In the genomic region with DNA sequence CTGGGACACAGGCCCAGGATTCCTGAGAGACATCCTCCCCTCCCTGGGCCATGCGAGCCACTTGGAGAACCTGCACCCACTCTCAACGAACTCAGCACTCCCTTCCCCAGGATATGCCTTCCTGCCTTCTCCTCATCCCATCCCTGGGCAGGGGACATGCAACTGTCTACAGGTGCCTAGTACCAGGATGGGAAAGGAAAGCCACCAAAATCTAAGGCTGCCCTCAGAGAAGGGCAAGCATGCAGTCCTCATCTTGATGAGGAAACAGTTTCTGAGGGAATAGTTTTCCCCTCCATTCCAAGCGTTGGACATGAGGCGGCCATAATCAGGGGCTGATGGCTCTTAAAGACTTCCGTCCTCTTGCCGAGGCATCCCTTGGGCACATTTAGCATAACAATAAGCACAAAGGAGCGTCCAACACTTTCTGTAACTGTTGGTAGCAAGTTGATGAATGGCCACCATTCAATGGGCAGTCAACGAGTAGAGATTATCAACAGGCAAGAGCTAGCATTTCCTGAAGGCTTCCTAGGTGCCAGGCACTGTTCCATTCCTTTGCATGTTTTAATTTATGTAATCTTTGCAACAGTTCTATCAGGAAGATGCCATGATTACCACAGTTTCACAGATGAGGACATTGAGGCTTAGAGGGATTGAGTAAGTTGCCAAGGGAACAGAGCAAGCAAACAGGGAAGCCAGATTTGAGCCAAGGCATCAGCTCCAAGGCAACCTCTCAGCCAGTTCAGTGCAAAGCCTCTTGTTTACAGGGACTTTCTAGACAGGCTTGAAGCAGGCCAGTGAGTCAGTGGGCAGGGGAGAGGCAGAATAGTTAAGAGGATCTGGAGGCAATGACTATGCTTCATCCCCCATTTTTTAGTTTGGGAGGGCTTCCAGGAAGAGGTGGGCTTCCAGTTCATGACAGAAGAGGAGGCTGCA, we compare ENCODE assay signal across 14 cellular contexts.
DNase-seq lines count a peak whose midpoint lies in the region; ATAC-seq and TF ChIP-seq lines count a peak whose summit lies in the region.
"Had no signal": no experiment of that assay in that cellular context is flagged by ENCODE, and none has a peak within 500 bp of the region (broad histone marks: within the 10 kb centered on the region; RNA-seq: fewer than 3 reads in every experiment).

No MANE protein-coding gene starts in this region.

- H3K27me3 Mint-ChIP-seq in endodermal cell (ENCODE audit: insufficient read depth) = peaks cover 54% of the 10 kb centered on the region
- peaks cover 13% of the 10 kb centered on the region for H3K27me3 Mint-ChIP-seq in CD8-positive, alpha-beta T cell (ENCODE audit: low read depth)

- H3K79me1 ChIP-seq in mesendoderm (ENCODE audit: low read length) = no peaks in the 10 kb centered on the region

- peak overlapping the region; percentile 8 for H3K27ac Mint-ChIP-seq in endodermal cell
- no peak overlapping the region for H3K27ac Mint-ChIP-seq in CD8-positive, alpha-beta T cell

- ATAC-seq in HG02884 (IDR thresholded peaks at IDR 0.05; ENCODE audit: unreplicated experiment) = no peak
- no peak for ATAC-seq in CD8-positive, alpha-beta T cell
- ATAC-seq: lower lobe of right lung, SK-N-SH treated with all-trans-retinoic acid at 6 μM for 48 hours had no signal

- H3K4me1 ChIP-seq in endodermal cell (ENCODE audit: control insufficient read depth, insufficient read depth, low read length) (peaks cover 13% of the 10 kb centered on the region), mesendoderm (ENCODE audit: control insufficient read depth, low read depth, low read length) (peaks cover 7% of the 10 kb centered on the region), tibial nerve (no peaks in the 10 kb centered on the region)
- H3K4me1 ChIP-seq in CD8-positive, alpha-beta T cell (ENCODE audit: insufficient read depth, low read length) = no peaks in the 10 kb centered on the region
- H3K4me1 ChIP-seq: lower lobe of right lung had no signal

- no peak overlapping the region for H3K4ac ChIP-seq in mesendoderm (ENCODE audit: low read depth, low read length)

- no peak overlapping the region for H2AK5ac ChIP-seq in mesendoderm (ENCODE audit: low read length)

- H2BK120ac ChIP-seq in mesendoderm (ENCODE audit: low read depth, low read length) = no peak overlapping the region

- TF ChIP-seq POLR2A in tibial nerve (IDR thresholded peaks at IDR 0.05) = no peak

- no peak overlapping the region for H3K4me2 ChIP-seq in mesendoderm (ENCODE audit: low read length)

- WGBS in endodermal cell (ENCODE audit: insufficient coverage in 1 of 2, insufficient read length in 1 of 2), 2 experiments = 82 to 100% methylated on average over 1 to 8 of the region's 8 CpGs
- no CpG with 5 or more reads among the region's 8 CpGs for WGBS in mesendoderm (ENCODE audit: extremely low coverage, insufficient coverage, low lambda C conversion rate)
- WGBS in tibial nerve, 2 donors = 83 to 84% methylated on average over 8 of the region's 8 CpGs

- no peak overlapping the region for H3K56ac ChIP-seq in mesendoderm (ENCODE audit: low read length)

- H3K23ac ChIP-seq in mesendoderm (ENCODE audit: low read length) = no peak overlapping the region

- intact Hi-C loops in CD8-positive, alpha-beta T cell (cut with DNase I, micrococcal nuclease) = no loop called here

- TF ChIP-seq EP300 in tibial nerve (IDR thresholded peaks at IDR 0.05) = no peak

- H3K27me3 ChIP-seq in endodermal cell (ENCODE audit: control insufficient read depth, insufficient read depth, low read length, poor library complexity, severe bottlenecking) (peaks cover 4% of the 10 kb centered on the region), mesendoderm (ENCODE audit: insufficient read depth, low read length, poor library complexity) (no peaks in the 10 kb centered on the region), tibial nerve (no peaks in the 10 kb centered on the region)
- no peaks in the 10 kb centered on the region for H3K27me3 ChIP-seq in CD8-positive, alpha-beta T cell (ENCODE audit: insufficient read depth, low read length)

- no peak overlapping the region for H3K4me3 Mint-ChIP-seq in endodermal cell
- no peak overlapping the region for H3K4me3 Mint-ChIP-seq in CD8-positive, alpha-beta T cell

- no peak overlapping the region for H4K8ac ChIP-seq in mesendoderm (ENCODE audit: low read depth, low read length)

- H3K79me2 ChIP-seq in mesendoderm (ENCODE audit: control insufficient read depth, insufficient read depth, low read length) = no peaks in the 10 kb centered on the region

- no peak overlapping the region for H3K4me3 ChIP-seq in endodermal cell (ENCODE audit: low read length)
- H3K4me3 ChIP-seq in mesendoderm (ENCODE audit: low read length) = no peak overlapping the region
- no peak overlapping the region for H3K4me3 ChIP-seq in CD8-positive, alpha-beta T cell (ENCODE audit: low read depth, low read length)
- no peak overlapping the region for H3K4me3 ChIP-seq in tibial nerve
- H3K4me3 ChIP-seq: lower lobe of right lung, thoracic aorta had no signal

- POLR2A ChIA-PET in CD8-positive, alpha-beta T cell (lab: Charles Lee) = no interaction called here

- H3K9me3 Mint-ChIP-seq in endodermal cell = no peaks in the 10 kb centered on the region
- no peaks in the 10 kb centered on the region for H3K9me3 Mint-ChIP-seq in CD8-positive, alpha-beta T cell

- H3K27ac ChIP-seq in endodermal cell (ENCODE audit: low read depth, low read length) (no peak overlapping the region), mesendoderm (ENCODE audit: low read depth, low read length) (no peak overlapping the region), tibial nerve (no peak overlapping the region)
- no peak overlapping the region for H3K27ac ChIP-seq in CD8-positive, alpha-beta T cell (ENCODE audit: low read depth, low read length)
- H3K27ac ChIP-seq: lower lobe of right lung, thoracic aorta had no signal

- CTCF ChIA-PET in CD8-positive, alpha-beta T cell (lab: Charles Lee) = no interaction called here

- H3K9me3 ChIP-seq in endodermal cell (ENCODE audit: control insufficient read depth, low read length) (no peaks in the 10 kb centered on the region), tibial nerve (no peaks in the 10 kb centered on the region)
- no peaks in the 10 kb centered on the region for H3K9me3 ChIP-seq in CD8-positive, alpha-beta T cell (ENCODE audit: low read length)
- H3K9me3 ChIP-seq: lower lobe of right lung, thoracic aorta had no signal

- peaks cover 61% of the 10 kb centered on the region for H3K4me1 Mint-ChIP-seq in endodermal cell
- no peaks in the 10 kb centered on the region for H3K4me1 Mint-ChIP-seq in CD8-positive, alpha-beta T cell (ENCODE audit: low read depth)

- no peak overlapping the region for H4K5ac ChIP-seq in mesendoderm (ENCODE audit: low read length)

- no peak for TF ChIP-seq CTCF in endodermal cell (conservative IDR thresholded peaks at IDR 0.05)
- TF ChIP-seq CTCF in CD8-positive, alpha-beta T cell (IDR thresholded peaks at IDR 0.05) = no peak
- TF ChIP-seq CTCF in tibial nerve (IDR thresholded peaks at IDR 0.05) = no peak

- H3K36me3 ChIP-seq in endodermal cell (ENCODE audit: control insufficient read depth, insufficient read depth, low read length) (no peaks in the 10 kb centered on the region), mesendoderm (ENCODE audit: control insufficient read depth, insufficient read depth, low read length) (no peaks in the 10 kb centered on the region), tibial nerve (no peaks in the 10 kb centered on the region)
- H3K36me3 ChIP-seq in CD8-positive, alpha-beta T cell (ENCODE audit: insufficient read depth, low read length) = no peaks in the 10 kb centered on the region
- H3K36me3 ChIP-seq: lower lobe of right lung, thoracic aorta had no signal

- no peaks in the 10 kb centered on the region for H3K36me3 Mint-ChIP-seq in endodermal cell (ENCODE audit: low read depth)
- H3K36me3 Mint-ChIP-seq in CD8-positive, alpha-beta T cell = no peaks in the 10 kb centered on the region

- H2BK15ac ChIP-seq in mesendoderm (replicated peaks; ENCODE audit: low read depth) = no peak overlapping the region

- no peak overlapping the region for H3K18ac ChIP-seq in mesendoderm (ENCODE audit: low read length)

- H3K9ac ChIP-seq in endodermal cell (ENCODE audit: extremely low read depth, low read length, poor library complexity, severe bottlenecking) = no peak overlapping the region
- H3K9ac ChIP-seq in mesendoderm (ENCODE audit: low read length) = no peak overlapping the region

- no peak overlapping the region for H2BK5ac ChIP-seq in mesendoderm (ENCODE audit: low read length)

- DNase-seq in AG08396 (ENCODE audit: low spot score) (peak; percentile 23), NCI-H2196 (lab: John Stamatoyannopoulos, UW; ENCODE audit: unreplicated experiment) (peak; percentile 53), endodermal cell (no peak), mesendoderm (peak; percentile 57), tibial nerve (ENCODE audit: low spot score in 2 of 2) (no peak)
- no peak for DNase-seq in CD8-positive, alpha-beta T cell
- no peak for DNase-seq in stimulated activated naive CD4-positive, alpha-beta T cell (lab: John Stamatoyannopoulos, UW)
- DNase-seq: activated CD8-positive, alpha-beta memory T cell treated with anti-CD3 and anti-CD28 coated beads for 24 hours; activated gamma-delta T cell treated with Interleukin-2 at 50 U/mL for 16 hours; lower lobe of right lung; occipital lobe had no signal

Comparison
In these comparisons a context has a peak if more than half of its experiments do, and no peak if none do; other contexts are left out.
1. DNase-seq: peak in AG08396 (single experiment), NCI-H2196 (single experiment) and mesendoderm (single experiment); none in endodermal cell (single experiment), CD8-positive, alpha-beta T cell (0 of 7), tibial nerve (0 of 2) and stimulated activated naive CD4-positive, alpha-beta T cell (0 of 6).